Comparison of ENCODE assay signal across 12 cellular contexts in the genomic region with DNA sequence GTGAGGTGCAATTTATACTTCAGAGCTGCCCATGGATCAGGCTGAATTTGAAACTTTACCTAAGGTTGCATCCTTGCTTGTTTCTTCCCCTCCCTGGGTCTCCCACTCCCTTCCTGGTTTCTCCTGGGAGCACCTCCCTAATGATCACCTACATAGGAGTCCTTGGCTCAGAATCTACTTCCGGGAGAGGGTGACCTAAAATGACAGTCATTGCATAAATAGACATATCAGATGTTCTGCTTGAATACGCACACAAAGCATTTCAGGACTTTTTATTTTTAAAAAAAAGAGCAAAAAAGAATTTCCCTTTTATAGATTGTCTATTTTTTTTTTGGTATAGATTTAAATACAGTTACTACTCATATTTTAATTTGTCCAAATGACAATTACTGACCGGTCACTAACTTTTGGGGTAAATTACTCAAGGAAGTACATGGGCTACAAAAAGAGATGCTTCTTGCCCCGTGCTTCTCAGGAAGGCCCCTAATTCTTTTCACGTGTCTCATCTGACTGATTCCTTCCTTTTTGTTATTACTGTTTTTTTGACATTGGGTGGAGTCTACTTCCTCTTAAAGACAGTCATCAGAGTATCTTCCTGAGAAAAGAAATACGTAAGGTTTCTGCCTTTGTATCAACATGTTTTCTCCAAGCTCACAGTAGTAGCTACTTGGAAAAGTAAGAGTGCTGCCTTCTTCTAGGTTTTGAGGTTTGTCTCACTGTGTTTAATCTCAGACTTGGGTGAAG. TPM values are rescaled to one million over a fixed set of nuclear protein-coding genes. Genes with fewer than 3 reads are reported as not detected.
A peak's percentile ranks its signal among the peaks of the same experiment; 100 is the strongest.
DNase-seq lines count a peak whose midpoint lies in the region; ATAC-seq lines count a peak whose summit lies in the region.
"Had no signal": no experiment of that assay in that cellular context is flagged by ENCODE, and none has a peak within 500 bp of the region (broad histone marks: within the 10 kb centered on the region; RNA-seq: fewer than 3 reads in every experiment).

No MANE protein-coding gene starts in this region.

- no peak for DNase-seq in activated naive CD4-positive, alpha-beta T cell treated with anti-CD3 and anti-CD28 coated beads for 36 hours
- no peak for DNase-seq in activated naive CD4-positive, alpha-beta T cell (lab: John Stamatoyannopoulos, UW)
- peak; percentile 48 for DNase-seq in central memory CD4-positive, alpha-beta T cell
- DNase-seq in activated gamma-delta T cell treated with Interleukin-2 at 50 U/mL for 16 hours (no peak), OCI-M1 (lab: John Stamatoyannopoulos, UW) (no peak)
- DNase-seq: aorta, cortex of kidney, GOT3, NCI-H2107 had no signal

- H3K4me1 Mint-ChIP-seq in activated naive CD4-positive, alpha-beta T cell treated with anti-CD3 and anti-CD28 coated beads for 36 hours (ENCODE audit: low read depth) = peaks cover 39% of the 10 kb centered on the region

- H3K4me1 ChIP-seq in subcutaneous abdominal adipose tissue (ENCODE audit: control insufficient read depth in 5 of 5, insufficient read depth in 5 of 5, low read length in 5 of 5) = peaks cover 6 to 52% (median 52%) of the 10 kb centered on the region in 5 donors

- H3K27me3 ChIP-seq in subcutaneous abdominal adipose tissue (ENCODE audit: control insufficient read depth in 5 of 5, insufficient read depth in 4 of 5, low read length in 5 of 5) = no peaks in the 10 kb centered on the region

- peaks cover 12% of the 10 kb centered on the region for H3K9me3 Mint-ChIP-seq in activated naive CD4-positive, alpha-beta T cell treated with anti-CD3 and anti-CD28 coated beads for 36 hours

- H3K27me3 Mint-ChIP-seq in activated naive CD4-positive, alpha-beta T cell treated with anti-CD3 and anti-CD28 coated beads for 36 hours (ENCODE audit: low read depth) = peaks cover 6% of the 10 kb centered on the region

- CTCF ChIA-PET in activated naive CD4-positive, alpha-beta T cell treated with anti-CD3 and anti-CD28 coated beads for 36 hours (lab: Charles Lee) = interaction anchor here (0.7 to 1.6 kb wide), 6 partner anchors 25 to 273 kb away, joined by 3 to 5 read pairs (median 4); a partner anchor contains a TSS

- intact Hi-C loops in activated naive CD4-positive, alpha-beta T cell treated with anti-CD3 and anti-CD28 coated beads for 36 hours (cut with micrococcal nuclease) = loop anchor here (1.0 to 2.0 kb wide), 6 partner anchors 20 to 800 kb away; no protein-coding TSS in a partner anchor

- H3K4me3 Mint-ChIP-seq in activated naive CD4-positive, alpha-beta T cell treated with anti-CD3 and anti-CD28 coated beads for 36 hours = no peak overlapping the region

- ATAC-seq in HG03159 (IDR thresholded peaks at IDR 0.05; ENCODE audit: unreplicated experiment) (peak; percentile 49), HG03439 (IDR thresholded peaks at IDR 0.05; ENCODE audit: unreplicated experiment) (no peak)

- H3K27ac ChIP-seq in subcutaneous abdominal adipose tissue (ENCODE audit: low read depth, low read length) = peak overlapping the region; percentile 71

- peaks cover 0 to 21% (median 13%) of the 10 kb centered on the region in 5 donors for H3K9me3 ChIP-seq in subcutaneous abdominal adipose tissue (ENCODE audit: control insufficient read depth in 5 of 5, low read length in 5 of 5)

- peaks cover 2% of the 10 kb centered on the region for H3K36me3 Mint-ChIP-seq in activated naive CD4-positive, alpha-beta T cell treated with anti-CD3 and anti-CD28 coated beads for 36 hours (ENCODE audit: low read depth)

- H3K27ac Mint-ChIP-seq in activated naive CD4-positive, alpha-beta T cell treated with anti-CD3 and anti-CD28 coated beads for 36 hours = peak overlapping the region; percentile 78

- H3K9ac ChIP-seq in subcutaneous abdominal adipose tissue (ENCODE audit: low read length in 5 of 5) = no peak overlapping the region

- no peaks in the 10 kb centered on the region for H3K36me3 ChIP-seq in subcutaneous abdominal adipose tissue (ENCODE audit: control insufficient read depth in 5 of 5, insufficient read depth in 5 of 5, low read length in 5 of 5)

- no peak overlapping the region for H3K4me3 ChIP-seq in subcutaneous abdominal adipose tissue (ENCODE audit: low read depth in 1 of 5, low read length in 5 of 5)

RNA-seq across cellular contexts. Expression of a gene that starts 4.9 kb away (rescaled TPM):
- under 1 TPM; 0.38 to 0.40 TPM for total RNA-seq in activated naive CD4-positive, alpha-beta T cell treated with anti-CD3 and anti-CD28 coated beads for 36 hours
